21 cellular contexts compared by ENCODE assay signal in the genomic region with DNA sequence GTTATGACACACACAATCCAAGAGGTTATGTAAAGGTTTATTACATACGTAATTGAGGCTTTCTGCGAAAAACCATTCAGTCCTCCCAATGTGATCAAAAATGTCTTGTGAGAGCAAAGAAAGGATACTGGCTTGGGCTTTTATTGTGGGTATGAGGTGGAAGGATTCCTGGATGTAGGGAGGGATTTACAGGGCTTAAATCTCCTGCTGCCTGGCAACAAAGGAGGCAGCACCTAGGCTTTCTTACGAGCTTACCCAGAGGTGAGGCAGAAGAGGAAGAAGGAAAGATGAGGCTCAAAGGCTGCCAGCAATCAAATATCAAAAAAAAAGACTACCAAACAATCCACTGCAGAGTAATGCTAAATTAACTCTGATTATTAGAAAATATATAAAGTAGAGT.
DNase-seq lines count a peak whose midpoint lies in the region; ATAC-seq, FAIRE-seq and TF ChIP-seq lines count a peak whose summit lies in the region.
"Had no signal": no experiment of that assay in that cellular context is flagged by ENCODE, and none has a peak within 500 bp of the region (broad histone marks: within the 10 kb centered on the region; RNA-seq: fewer than 3 reads in every experiment).

No MANE protein-coding gene starts in this region.

- H2BK5ac ChIP-seq in neuronal stem cell (ENCODE audit: low read length), result no peak overlapping the region

- CTCF ChIA-PET in GM12878 (lab: Yijun Ruan, JAX), result no interaction called here
- CTCF ChIA-PET in activated CD4-positive, alpha-beta T cell treated with anti-CD3 and anti-CD28 coated beads, Interleukin-2, amount 10 ng/mL, durations not matched to agents 7 days and 5 days (lab: Charles Lee), result no interaction called here

- BruUV-seq in GM12878 (replicated peaks; lab: Mats Ljungman, UMichigan), result no TSS peak

- H3K9me3 Mint-ChIP-seq in activated CD4-positive, alpha-beta T cell treated with anti-CD3 and anti-CD28 coated beads, Interleukin-2, amount 10 ng/mL, durations not matched to agents 7 days and 5 days, result peaks cover 4% of the 10 kb centered on the region

- no peak for TF ChIP-seq RAD21 in GM12878 (IDR thresholded peaks at IDR 0.05; ENCODE audit: insufficient read depth, low read depth, low read length)

- SMC1A ChIA-PET in GM12878 (lab: Charles Lee; ENCODE audit: uncharacterized antibody, unreplicated experiment), result interaction anchor here (0.9 to 1.2 kb wide), 2 partner anchors 104 to 579 kb away, joined by 3 read pairs; no protein-coding TSS in a partner anchor

- H3K79me2 ChIP-seq in GM12878 (ENCODE audit: control insufficient read depth, insufficient read depth, low read length), result no peaks in the 10 kb centered on the region

- no peaks in the 10 kb centered on the region for H3K79me1 ChIP-seq in neuronal stem cell (ENCODE audit: low read depth, low read length)

- no peak overlapping the region for H3K4me3 ChIP-seq in GM12878
- H3K4me3 ChIP-seq in neuronal stem cell (ENCODE audit: low read length in 2 of 2), result no peak overlapping the region
- no peak overlapping the region for H3K4me3 ChIP-seq in vagina
- H3K4me3 ChIP-seq: BLaER1 treated with 17β-estradiol and CSF1 and Interleukin-3, amounts not matched to agents 10 nM and 100 nM had no signal

- no peaks in the 10 kb centered on the region for H4K20me1 ChIP-seq in GM12878 (ENCODE audit: control insufficient read depth, insufficient read depth)
- H4K20me1 ChIP-seq: BLaER1 treated with 17β-estradiol and CSF1 and Interleukin-3, amounts not matched to agents 10 nM and 100 nM had no signal

- H3K23ac ChIP-seq in neuronal stem cell (ENCODE audit: low read depth, low read length, poor library complexity), result no peak overlapping the region

- H2AFZ ChIP-seq in GM12878 (ENCODE audit: control insufficient read depth, low read depth, low read length) (no peak overlapping the region), neuronal stem cell (ENCODE audit: low read length) (no peak overlapping the region)

- TF ChIP-seq EP300 in GM12878 (IDR thresholded peaks at IDR 0.05; ENCODE audit: borderline replicate concordance in 1 of 2, control insufficient read depth in 1 of 2, low read depth in 2 of 2, low read length in 2 of 2), result no peak

- ATAC-seq in GM19351 (IDR thresholded peaks at IDR 0.05; ENCODE audit: unreplicated experiment) (peak; percentile 10), HG02571 (IDR thresholded peaks at IDR 0.05; ENCODE audit: unreplicated experiment) (peak; percentile 9), GM12878 (peak; percentile 29), HG02798 (IDR thresholded peaks at IDR 0.05; ENCODE audit: poor library complexity, unreplicated experiment) (no peak)
- ATAC-seq: CD8-positive, alpha-beta T cell; HepG2; PC-3; SK-N-SH treated with all-trans-retinoic acid at 6 μM for 48 hours; T-cell had no signal

- no peak overlapping the region for H3K4me3 Mint-ChIP-seq in activated CD4-positive, alpha-beta T cell treated with anti-CD3 and anti-CD28 coated beads, Interleukin-2, amount 10 ng/mL, durations not matched to agents 7 days and 5 days
- H3K4me3 Mint-ChIP-seq: CD8-positive, alpha-beta T cell; T-cell had no signal

- no peak overlapping the region for H3K14ac ChIP-seq in neuronal stem cell (ENCODE audit: low read length)

- H3K4ac ChIP-seq in neuronal stem cell (ENCODE audit: low read length), result no peak overlapping the region

- no peak overlapping the region for H2AK5ac ChIP-seq in neuronal stem cell (ENCODE audit: low read depth, low read length)

- H3K27ac Mint-ChIP-seq in activated CD4-positive, alpha-beta T cell treated with anti-CD3 and anti-CD28 coated beads, Interleukin-2, amount 10 ng/mL, durations not matched to agents 7 days and 5 days, result no peak overlapping the region
- H3K27ac Mint-ChIP-seq: CD8-positive, alpha-beta T cell; T-cell had no signal

- TF ChIP-seq POLR2A in GM12878 (IDR thresholded peaks at IDR 0.05; ENCODE audit: low read depth, low read length) (no peak), vagina (IDR thresholded peaks at IDR 0.05) (no peak)

- WGBS in GM12878 (ENCODE audit: insufficient coverage, insufficient replicate concordance, low lambda C conversion rate, missing lambda C conversion rate), result 54% methylated on average over 3 of the region's 3 CpGs
- WGBS in neuronal stem cell (ENCODE audit: extremely low coverage in 2 of 2, insufficient read length in 2 of 2, insufficient replicate concordance in 1 of 2), 2 donors, result no CpG with 5 or more reads among the region's 3 CpGs

- no peak for FAIRE-seq in GM12878 (lab: Jason Lieb, UNC)
- FAIRE-seq: H54, HepG2 had no signal

- DNase-seq in GM12878 (ENCODE audit: low read depth, low spot score) (no peak), neuronal stem cell (ENCODE audit: low spot score) (peak; percentile 11), vagina (ENCODE audit: extremely low spot score in 2 of 2) (no peak)
- DNase-seq in activated CD4-positive, alpha-beta T cell treated with anti-CD3 and anti-CD28 coated beads, Interleukin-2, amount 10 ng/mL, durations not matched to agents 7 days and 5 days, result no peak
- DNase-seq: CD8-positive, alpha-beta T cell; DMS79 treated with DMSO at 0.1 percent for 48 hours; KBM-7; NCI-H1694 treated with DMSO at 0.1 percent for 48 hours; NCI-H510A; NCI-H774; PC-3; SIG-M5; T-cell had no signal

- H4K8ac ChIP-seq in neuronal stem cell (ENCODE audit: low read depth, low read length), result no peak overlapping the region

- H3K18ac ChIP-seq in neuronal stem cell (ENCODE audit: low read length), result no peak overlapping the region

- H3K27ac ChIP-seq in GM12878 (ENCODE audit: control insufficient read depth, insufficient read depth) (no peak overlapping the region), neuronal stem cell (replicated peaks; ENCODE audit: low read length) (no peak overlapping the region), vagina (no peak overlapping the region)
- H3K27ac ChIP-seq: RWPE1 had no signal

- no peak overlapping the region for H2BK12ac ChIP-seq in neuronal stem cell (ENCODE audit: low read length)

- no peaks in the 10 kb centered on the region for H3K4me1 Mint-ChIP-seq in activated CD4-positive, alpha-beta T cell treated with anti-CD3 and anti-CD28 coated beads, Interleukin-2, amount 10 ng/mL, durations not matched to agents 7 days and 5 days
- H3K4me1 Mint-ChIP-seq: T-cell had no signal

- H3K36me3 ChIP-seq in GM12878 (ENCODE audit: control insufficient read depth in 2 of 2, insufficient read depth in 2 of 2, low read length in 1 of 2) (no peaks in the 10 kb centered on the region), neuronal stem cell (replicated peaks in 1 of 2; ENCODE audit: control insufficient read depth in 2 of 2, insufficient read depth in 2 of 2, low read length in 2 of 2) (no peaks in the 10 kb centered on the region), vagina (no peaks in the 10 kb centered on the region)
- H3K36me3 ChIP-seq: BLaER1 treated with 17β-estradiol and CSF1 and Interleukin-3, amounts not matched to agents 10 nM and 100 nM had no signal

- H3K27me3 ChIP-seq in GM12878 (replicated peaks in 1 of 2; ENCODE audit: control insufficient read depth in 2 of 2, insufficient read depth in 2 of 2, low read length in 1 of 2) (no peaks in the 10 kb centered on the region), neuronal stem cell (ENCODE audit: control insufficient read depth in 3 of 3, insufficient read depth in 3 of 3, low read depth in 1 of 3, low read length in 3 of 3) (no peaks in the 10 kb centered on the region), vagina (no peaks in the 10 kb centered on the region)
- H3K27me3 ChIP-seq: BLaER1 treated with 17β-estradiol and CSF1 and Interleukin-3, amounts not matched to agents 10 nM and 100 nM had no signal

- H3K27me3 Mint-ChIP-seq in activated CD4-positive, alpha-beta T cell treated with anti-CD3 and anti-CD28 coated beads, Interleukin-2, amount 10 ng/mL, durations not matched to agents 7 days and 5 days, result no peaks in the 10 kb centered on the region
- H3K27me3 Mint-ChIP-seq: T-cell had no signal

- POLR2A ChIA-PET in GM12878 (lab: Charles Lee), result no interaction called here
- POLR2A ChIA-PET in activated CD4-positive, alpha-beta T cell treated with anti-CD3 and anti-CD28 coated beads, Interleukin-2, amount 10 ng/mL, durations not matched to agents 7 days and 5 days (lab: Charles Lee), result no interaction called here

- no peak overlapping the region for H4K91ac ChIP-seq in neuronal stem cell (ENCODE audit: low read depth, low read length, poor library complexity)

- intact Hi-C loops in GM12878 (cut with micrococcal nuclease; ENCODE audit: unreplicated experiment) (no loop called here), vagina (cut with DNase I) (no loop called here)

- no peak for TF ChIP-seq CTCF in GM12878 (IDR thresholded peaks at IDR 0.05 in 2 of 3, conservative IDR thresholded peaks at IDR 0.05 in 1 of 3; ENCODE audit: control insufficient read depth in 2 of 3, extremely low read depth in 1 of 3, insufficient read depth in 1 of 3, low read depth in 3 of 3, low read length in 3 of 3)
- TF ChIP-seq CTCF in vagina (IDR thresholded peaks at IDR 0.05), result no peak

- in situ Hi-C loops in GM12878 (cut with MboI), result no loop called here

- H2BK15ac ChIP-seq in neuronal stem cell (ENCODE audit: low read length), result no peak overlapping the region

- no peaks in the 10 kb centered on the region for H3K9me3 ChIP-seq in GM12878 (replicated peaks; ENCODE audit: control insufficient read depth, insufficient read depth, low read length)
- H3K9me3 ChIP-seq in neuronal stem cell (replicated peaks in 1 of 2; ENCODE audit: control insufficient read depth in 2 of 2, insufficient read depth in 1 of 2, low read depth in 1 of 2, low read length in 2 of 2), result no peaks in the 10 kb centered on the region
- H3K9me3 ChIP-seq in vagina, result no peaks in the 10 kb centered on the region
- H3K9me3 ChIP-seq: BLaER1 treated with 17β-estradiol and CSF1 and Interleukin-3, amounts not matched to agents 10 nM and 100 nM had no signal

- RAD21 ChIA-PET in GM12878 (lab: Charles Lee; ENCODE audit: unreplicated experiment), result no interaction called here

- H3K36me3 Mint-ChIP-seq in activated CD4-positive, alpha-beta T cell treated with anti-CD3 and anti-CD28 coated beads, Interleukin-2, amount 10 ng/mL, durations not matched to agents 7 days and 5 days (ENCODE audit: low read depth), result no peaks in the 10 kb centered on the region
- H3K36me3 Mint-ChIP-seq: CD8-positive, alpha-beta T cell; T-cell had no signal

- H3K9ac ChIP-seq in GM12878 (ENCODE audit: control insufficient read depth, insufficient read depth, low read length) (no peak overlapping the region), neuronal stem cell (ENCODE audit: low read depth, low read length, poor library complexity) (no peak overlapping the region)
- H3K9ac ChIP-seq: BLaER1 treated with 17β-estradiol and CSF1 and Interleukin-3, amounts not matched to agents 10 nM and 100 nM had no signal

- H3K4me2 ChIP-seq in GM12878 (ENCODE audit: control insufficient read depth, insufficient read depth) (no peak overlapping the region), neuronal stem cell (ENCODE audit: insufficient read depth, low read length, poor library complexity, severe bottlenecking) (no peak overlapping the region)

- H3K4me1 ChIP-seq in GM12878 (ENCODE audit: control insufficient read depth, insufficient read depth, low read length) (no peaks in the 10 kb centered on the region), neuronal stem cell (ENCODE audit: control insufficient read depth in 2 of 2, insufficient read depth in 1 of 2, low read depth in 1 of 2, low read length in 2 of 2) (peaks cover 0 to 2% of the 10 kb centered on the region in 2 donors), vagina (no peaks in the 10 kb centered on the region)

- no peak overlapping the region for H2BK120ac ChIP-seq in neuronal stem cell (ENCODE audit: low read depth, low read length)
